ENCODE assay signal across 8 cellular contexts in genomic region chr7:87875151-87876039, GRCh38. TPM values are rescaled to one million over a fixed set of nuclear protein-coding genes. Genes with fewer than 3 reads are reported as not detected.
DNase-seq lines count a peak whose midpoint lies in the region; ATAC-seq and TF ChIP-seq lines count a peak whose summit lies in the region.

No MANE protein-coding gene starts in this region.

- H2BK15ac ChIP-seq in mesenchymal stem cell (ENCODE audit: low read depth, poor library complexity, severe bottlenecking): peak overlapping the region; percentile 67

- no peak for DNase-seq in PC-9
- peak; percentile 76 for DNase-seq in coronary artery (ENCODE audit: low spot score)
- peak; percentile 6 for DNase-seq in mesenchymal stem cell
- DNase-seq in iPS-NIHi7 (ENCODE audit: extremely low spot score): no peak

- intact Hi-C loops in PC-9 (cut with micrococcal nuclease; ENCODE audit: unreplicated experiment): loop anchor here (5.0 to 10.0 kb wide), 3 partner anchors 78 to 651 kb away; partner anchors contain the start of gene SRI

- peak overlapping the region; percentile 52 for H2BK120ac ChIP-seq in mesenchymal stem cell (ENCODE audit: low read depth, low read length)

- TF ChIP-seq CTCF in C4-2B (conservative IDR thresholded peaks at IDR 0.05) (peak; percentile 20; the same call in 1 of the 2 replicates), PC-9 (conservative IDR thresholded peaks at IDR 0.05) (no peak), coronary artery (IDR thresholded peaks at IDR 0.05) (no peak)

- H4K8ac ChIP-seq in mesenchymal stem cell (ENCODE audit: low read length): peak overlapping the region; percentile 63

- peak overlapping the region; percentile 100 for H3K27ac ChIP-seq in C4-2B
- peak overlapping the region; percentile 85 for H3K27ac ChIP-seq in PC-9
- peak overlapping the region; percentile 86 to 92 for H3K27ac ChIP-seq in coronary artery
- peak overlapping the region; percentile 51 for H3K27ac ChIP-seq in mesenchymal stem cell (ENCODE audit: low read length, poor library complexity, severe bottlenecking)
- peak overlapping the region; percentile 92 for H3K27ac ChIP-seq in urinary bladder (ENCODE audit: low read depth)

- H3K36me3 ChIP-seq in PC-9 (ENCODE audit: low read depth) (0 out of 2 replicates have a peak, but pooled peaks cover 14% of the 10 kb centered on the region), mesenchymal stem cell (ENCODE audit: control insufficient read depth in 1 of 2, insufficient read depth in 2 of 2, low read depth in 1 of 2, low read length in 2 of 2) (peaks cover 0 to 7% of the 10 kb centered on the region in 2 experiments), urinary bladder (ENCODE audit: insufficient read depth) (no peaks in the 10 kb centered on the region)

- H2BK5ac ChIP-seq in mesenchymal stem cell (ENCODE audit: low read depth, low read length, poor library complexity, severe bottlenecking): no peak overlapping the region

- 3% methylated on average over 33 of the region's 35 CpGs for WGBS in mesenchymal stem cell
- 4% methylated on average over 35 of the region's 35 CpGs for WGBS in urinary bladder

- no peak overlapping the region for H2AK5ac ChIP-seq in mesenchymal stem cell (ENCODE audit: low read length, severe bottlenecking)

- peaks cover 75% of the 10 kb centered on the region for H3K79me2 ChIP-seq in PC-9 (ENCODE audit: low read depth)

- peak overlapping the region; percentile 39 for H4K91ac ChIP-seq in mesenchymal stem cell (ENCODE audit: low read length)

- H3K79me1 ChIP-seq in mesenchymal stem cell (replicated peaks; ENCODE audit: low read length, poor library complexity, severe bottlenecking): peaks cover 13% of the 10 kb centered on the region

- H3K9me3 ChIP-seq in PC-9 (ENCODE audit: insufficient read depth, low read depth) (no peaks in the 10 kb centered on the region), mesenchymal stem cell (ENCODE audit: control insufficient read depth, low read length) (peaks cover 16% of the 10 kb centered on the region)

- no peaks in the 10 kb centered on the region for H4K20me1 ChIP-seq in PC-9 (ENCODE audit: insufficient read depth)

- peak overlapping the region; percentile 99 for H3K4me2 ChIP-seq in PC-9
- H3K4me2 ChIP-seq in mesenchymal stem cell (ENCODE audit: low read length, poor library complexity, severe bottlenecking): peak overlapping the region; percentile 68

- no peak overlapping the region for H3K23ac ChIP-seq in mesenchymal stem cell (ENCODE audit: low read length in 2 of 2)

- H3K9me2 ChIP-seq in PC-9 (ENCODE audit: insufficient read depth): no peaks in the 10 kb centered on the region

- peaks cover 28% of the 10 kb centered on the region for H3K4me1 ChIP-seq in PC-9 (replicated peaks; ENCODE audit: insufficient read depth)
- peaks cover 1% of the 10 kb centered on the region for H3K4me1 ChIP-seq in mesenchymal stem cell (ENCODE audit: control insufficient read depth, insufficient read depth, low read depth, low read length)
- H3K4me1 ChIP-seq in urinary bladder (ENCODE audit: insufficient read depth): no peaks in the 10 kb centered on the region

- H2AFZ ChIP-seq in PC-9 (peak overlapping the region; percentile 98), mesenchymal stem cell (ENCODE audit: low read depth, low read length) (peak overlapping the region; percentile 99)

- H3K14ac ChIP-seq in mesenchymal stem cell (ENCODE audit: low read length in 2 of 2): peak overlapping the region in 1 of 2 experiments; percentile 26

- POLR2A ChIA-PET in PC-9 (lab: Charles Lee; ENCODE audit: unreplicated experiment): interaction anchor here (0.6 kb wide), 1 partner anchor 38 kb away, joined by 3 read pairs; no protein-coding TSS in a partner anchor

- H3K27me3 ChIP-seq in PC-9 (ENCODE audit: insufficient read depth, low read depth) (no peaks in the 10 kb centered on the region), mesenchymal stem cell (ENCODE audit: control insufficient read depth in 1 of 2, insufficient read depth in 1 of 2, low read length in 2 of 2) (no peaks in the 10 kb centered on the region)

- peaks cover 23% of the 10 kb centered on the region for H3F3A ChIP-seq in PC-9 (ENCODE audit: insufficient read depth, low read depth)

- H3K9ac ChIP-seq in mesenchymal stem cell (ENCODE audit: low read length): peak overlapping the region; percentile 96

- no peak overlapping the region for H2BK12ac ChIP-seq in mesenchymal stem cell (ENCODE audit: low read length in 2 of 2)

- peak overlapping the region; percentile 67 to 89 for H3K18ac ChIP-seq in mesenchymal stem cell (ENCODE audit: low read depth in 1 of 2, low read length in 2 of 2)

- CTCF ChIA-PET in PC-9 (lab: Charles Lee): interaction anchor here (0.5 to 0.6 kb wide), 3 partner anchors 16 to 649 kb away, joined by 3 to 4 read pairs (median 3); no protein-coding TSS in a partner anchor

- H3K4me3 ChIP-seq in PC-9 (peak overlapping the region; percentile 92), coronary artery (peak overlapping the region; percentile 97), mesenchymal stem cell (ENCODE audit: insufficient read depth in 1 of 2, low read depth in 1 of 2, low read length in 2 of 2) (peak overlapping the region; percentile 90), urinary bladder (ENCODE audit: low read depth, low read length) (peak overlapping the region; percentile 84)

- BruUV-seq in PC-9 (replicated peaks; lab: Mats Ljungman, UMichigan): TSS peak; percentile 54

- peak overlapping the region in 1 of 2 experiments; percentile 47 for H3K4ac ChIP-seq in mesenchymal stem cell (ENCODE audit: low read depth in 1 of 2, low read length in 2 of 2)

- peak; percentile 20 for ATAC-seq in GM18867 (IDR thresholded peaks at IDR 0.05; ENCODE audit: unreplicated experiment)
- peak; percentile 21 for ATAC-seq in HG03045 (IDR thresholded peaks at IDR 0.05; ENCODE audit: unreplicated experiment)

RNA-seq across cellular contexts. Expression of gene SLC25A40, which starts 0.8 kb away (rescaled TPM):
- total RNA-seq in PC-9 (2021) (33.5 and 47.7 TPM in 2 replicates), urinary bladder (40.9 TPM)
- 9.6 TPM for polyA plus RNA-seq in mesenchymal stem cell (2013, experiment 1 of 2)
- polyA plus RNA-seq in mesenchymal stem cell (2013, experiment 2 of 2): 10.2 TPM
- polyA plus RNA-seq in urinary bladder: 8.6 TPM

RNA-seq across cellular contexts. Expression of gene DBF4, which starts 0.9 kb away (rescaled TPM):
- total RNA-seq in PC-9 (2021): 47.9 and 52.7 TPM in 2 replicates
- 14.2 TPM for polyA plus RNA-seq in mesenchymal stem cell (2013, experiment 1 of 2)
- polyA plus RNA-seq in mesenchymal stem cell (2013, experiment 2 of 2): 14.5 TPM
- 17.3 TPM for total RNA-seq in urinary bladder
- polyA plus RNA-seq in urinary bladder: 4.5 TPM

RNA-seq across cellular contexts. Expression of gene ADAM22, which starts 58.7 kb away (rescaled TPM):
- 13.0 and 14.0 TPM in 2 replicates for total RNA-seq in PC-9 (2021)
- polyA plus RNA-seq in mesenchymal stem cell (2013, experiment 1 of 2): 0.73 TPM
- 0.71 TPM for polyA plus RNA-seq in mesenchymal stem cell (2013, experiment 2 of 2)
- total RNA-seq in urinary bladder: 32.5 TPM
- polyA plus RNA-seq in urinary bladder: 2.9 TPM

Comparison
In these comparisons a context has a peak if more than half of its experiments do, and no peak if none do; other contexts are left out.
1. DNase-seq: peak in coronary artery (single experiment) and mesenchymal stem cell (single experiment); none in PC-9 (0 of 2) and iPS-NIHi7 (single experiment).
2. Peak in every context shown above with its lines, with median percentiles within 50 percentile points of each other: H3K27ac ChIP-seq and H3K4me3 ChIP-seq.